16 cellular contexts compared by ENCODE assay signal in the genomic region with DNA sequence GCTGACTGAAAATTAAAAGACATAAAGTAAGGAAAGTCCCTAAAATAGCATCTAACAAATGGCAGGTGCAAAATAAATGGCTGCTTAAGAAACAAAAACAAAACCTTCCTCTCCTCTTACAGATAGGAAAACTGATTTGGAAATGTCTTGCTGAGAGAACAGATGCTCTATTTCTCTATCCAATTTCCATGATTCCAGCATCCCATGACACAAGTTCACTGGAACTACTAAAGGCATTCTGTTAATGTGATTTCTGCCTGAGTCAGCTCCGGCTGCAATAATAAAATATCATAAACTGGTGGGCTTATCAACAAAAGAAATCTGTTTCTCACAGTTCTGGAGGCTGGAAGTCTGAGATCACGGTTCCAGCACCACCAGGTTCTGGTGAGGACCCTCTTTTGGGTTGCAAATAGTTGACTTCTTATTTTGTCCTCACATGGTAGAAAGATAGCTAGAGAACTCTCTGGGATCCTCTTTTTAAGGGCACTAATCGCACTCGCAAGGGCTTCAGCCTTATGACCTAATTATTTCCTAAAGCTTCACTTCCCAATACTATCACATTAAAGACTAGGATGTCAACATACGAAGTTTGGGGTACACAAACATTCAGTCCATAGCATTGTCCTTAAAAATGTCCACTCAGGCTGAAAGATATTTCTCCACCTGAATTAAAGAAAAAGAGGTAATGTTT.
"Had no signal": no experiment of that assay in that cellular context is flagged by ENCODE, and none has a peak within 500 bp of the region (broad histone marks: within the 10 kb centered on the region; RNA-seq: fewer than 3 reads in every experiment).

No MANE protein-coding gene starts in this region.

- H3K4me1 ChIP-seq: adrenal gland, esophagus squamous epithelium, gastroesophageal sphincter, prostate gland, suprapubic skin had no signal

- H3K36me3 ChIP-seq: adrenal gland, prostate gland, suprapubic skin had no signal

- H3K27me3 ChIP-seq: adrenal gland, esophagus squamous epithelium, gastroesophageal sphincter, heart right ventricle, suprapubic skin had no signal

- DNase-seq: activated CD4-positive, alpha-beta T cell treated with anti-CD3 and anti-CD28 coated beads, Interleukin-2, amount 10 ng/mL, durations not matched to agents 24 days and 14 days; activated CD4-positive, CD25-positive, alpha-beta regulatory T cell; activated CD8-positive, alpha-beta memory T cell treated with anti-CD3 and anti-CD28 coated beads, Interleukin-2, amount 50 U/mL, for 4 hours; activated CD8-positive, alpha-beta T cell treated with anti-CD3 and anti-CD28 coated beads, Interleukin-2, amount 10 ng/mL, durations not matched to agents 7 days and 5 days; activated effector memory CD4-positive, alpha-beta T cell treated with anti-CD3 and anti-CD28 coated beads, Interleukin-2, amount 50 U/mL, for 16 hours; activated T-cell treated with anti-CD3 and anti-CD28 coated beads, Interleukin-2, amount 50 U/mL, for 48 hours; adrenal gland; cortex of kidney; effector CD8-positive, alpha-beta T cell; esophagus squamous epithelium; heart right ventricle; mesendoderm; right cardiac atrium had no signal

- ATAC-seq: activated CD8-positive, alpha-beta T cell treated with anti-CD3 and anti-CD28 coated beads, Interleukin-2, amount 10 ng/mL, durations not matched to agents 7 days and 5 days; gastroesophageal sphincter; heart right ventricle; right cardiac atrium had no signal

- H3K27ac ChIP-seq: adrenal gland, esophagus squamous epithelium, gastroesophageal sphincter, heart right ventricle, prostate gland, suprapubic skin had no signal

- H3K9me3 ChIP-seq: adrenal gland, esophagus squamous epithelium, gastroesophageal sphincter, prostate gland, suprapubic skin had no signal

- H3K4me3 ChIP-seq: adrenal gland, esophagus squamous epithelium, gastroesophageal sphincter, heart right ventricle, prostate gland, suprapubic skin had no signal
